8 cellular contexts compared by ENCODE assay signal in the genomic region with DNA sequence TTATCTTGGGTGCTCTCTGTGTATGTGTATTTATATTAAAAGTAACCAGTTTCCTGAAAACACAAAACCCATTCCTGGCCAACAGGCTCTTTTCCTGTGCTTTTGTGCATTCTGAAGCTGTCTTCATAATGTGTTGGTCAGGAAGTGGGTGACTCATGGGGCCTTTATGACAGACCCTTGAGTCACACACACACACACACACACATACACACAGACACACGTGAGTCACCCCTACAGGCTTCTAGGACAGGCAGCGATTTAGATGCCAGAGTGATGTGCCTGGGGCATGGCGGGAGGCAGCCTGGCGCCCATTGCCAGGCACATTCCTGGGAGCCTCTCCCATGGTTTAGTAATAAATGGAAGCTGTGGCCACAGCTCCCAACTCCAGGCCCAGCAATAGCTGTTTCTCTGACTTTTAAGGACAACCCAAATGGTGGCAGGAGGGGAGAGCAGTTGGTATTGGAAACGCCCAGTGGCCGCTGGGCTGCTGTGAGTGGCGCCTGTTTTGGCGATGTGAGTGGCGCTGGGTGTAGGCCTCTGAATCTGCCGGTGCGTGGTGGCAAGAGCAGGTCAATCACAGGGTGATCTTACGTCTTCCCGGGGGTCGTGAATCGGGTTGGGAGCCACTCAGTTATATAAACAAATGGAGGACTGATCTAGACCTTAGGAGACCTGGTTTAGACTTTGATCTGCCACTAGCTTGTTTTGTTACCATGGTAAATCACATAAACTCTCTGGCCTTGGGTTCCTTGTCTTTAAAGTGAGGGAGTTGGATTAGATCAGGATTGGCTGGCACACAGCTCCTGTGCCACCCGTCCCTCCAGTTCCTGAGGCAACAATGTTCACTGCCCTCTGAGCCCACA.
DNase-seq lines count a peak whose midpoint lies in the region; ATAC-seq and TF ChIP-seq lines count a peak whose summit lies in the region.

No MANE protein-coding gene starts in this region.

- H3K4me3 ChIP-seq in DND-41 (ENCODE audit: low read depth in 1 of 2, low read length in 2 of 2) (no peak overlapping the region), left ventricle myocardium inferior (no peak overlapping the region)

- H3K4me2 ChIP-seq in DND-41 (ENCODE audit: insufficient read depth, low read length) = no peak overlapping the region

- H2AFZ ChIP-seq in DND-41 (ENCODE audit: low read depth, low read length) = no peak overlapping the region

- TF ChIP-seq CTCF in DND-41 (IDR thresholded peaks at IDR 0.05; ENCODE audit: borderline replicate concordance, extremely low read depth, low read length, poor library complexity, severe bottlenecking) = no peak
- no peak for TF ChIP-seq CTCF in left ventricle myocardium inferior (IDR thresholded peaks at IDR 0.05; ENCODE audit: borderline replicate concordance)

- ATAC-seq in DND-41 (ENCODE audit: insufficient read depth, low read depth) (peak; percentile 54; the same call in 2 of the 3 replicates), HG02852 (IDR thresholded peaks at IDR 0.05; ENCODE audit: unreplicated experiment) (no peak), HG03196 (IDR thresholded peaks at IDR 0.05; ENCODE audit: unreplicated experiment) (no peak)

- H3K9me3 ChIP-seq in DND-41 (ENCODE audit: insufficient read depth, low read length, severe bottlenecking) (no peaks in the 10 kb centered on the region), left ventricle myocardium inferior (replicated peaks) (no peaks in the 10 kb centered on the region)

- H3K4me1 ChIP-seq in DND-41 (ENCODE audit: insufficient read depth, low read length) = no peaks in the 10 kb centered on the region
- H3K4me1 ChIP-seq in left ventricle myocardium inferior = peaks cover 21% of the 10 kb centered on the region

- no peak overlapping the region for H3K9ac ChIP-seq in DND-41 (ENCODE audit: low read depth, low read length)

- H3K79me2 ChIP-seq in DND-41 (ENCODE audit: insufficient read depth, low read length) = no peaks in the 10 kb centered on the region

- H3K27ac ChIP-seq in DND-41 (ENCODE audit: low read length) = no peak overlapping the region
- peak overlapping the region; percentile 80 for H3K27ac ChIP-seq in left ventricle myocardium inferior (replicated peaks)

- H3K27me3 ChIP-seq in DND-41 (ENCODE audit: insufficient read depth, low read length, poor library complexity) = peaks cover 3% of the 10 kb centered on the region
- no peaks in the 10 kb centered on the region for H3K27me3 ChIP-seq in left ventricle myocardium inferior (ENCODE audit: low read depth)

- peak; percentile 28 for DNase-seq in DND-41
- peak; percentile 81 to 93 for DNase-seq in NOMO-1 (lab: John Stamatoyannopoulos, UW; ENCODE audit: unreplicated experiment in 2 of 2)
- peak; percentile 7 to 51 (median 16) for DNase-seq in activated naive CD4-positive, alpha-beta T cell (lab: John Stamatoyannopoulos, UW)
- DNase-seq in left ventricle myocardium inferior = no peak
- DNase-seq in stimulated activated CD4-positive, alpha-beta T cell treated with anti-CD3 and anti-CD28 coated beads, Interleukin-1b, Interleukin-23, amount 100 ng/mL, for 24 hours (ENCODE audit: low read depth in 4 of 4, low spot score in 1 of 4) = peak in 3 of 4 experiments; percentile 38 to 63 (median 59)
- DNase-seq in medulla oblongata (ENCODE audit: extremely low spot score) = no peak

- H3K36me3 ChIP-seq in DND-41 (ENCODE audit: insufficient read depth, low read length) (no peaks in the 10 kb centered on the region), left ventricle myocardium inferior (no peaks in the 10 kb centered on the region)

- intact Hi-C loops in left ventricle myocardium inferior (cut with micrococcal nuclease) = no loop called here

- H4K20me1 ChIP-seq in DND-41 (ENCODE audit: insufficient read depth, low read length) = no peaks in the 10 kb centered on the region

Comparison
In these comparisons a context has a peak if more than half of its experiments do, and no peak if none do; other contexts are left out.
1. DNase-seq: peak in DND-41 (single experiment), NOMO-1 (2 of 2), activated naive CD4-positive, alpha-beta T cell (4 of 4) and stimulated activated CD4-positive, alpha-beta T cell treated with anti-CD3 and anti-CD28 coated beads, Interleukin-1b, Interleukin-23, amount 100 ng/mL, for 24 hours (3 of 4); none in left ventricle myocardium inferior (single experiment) and medulla oblongata (single experiment).